Comparison of ENCODE assay signal across 25 cellular contexts in genomic region chr19:40269216-40269940, GRCh38. TPM values are rescaled to one million over a fixed set of nuclear protein-coding genes. Genes with fewer than 3 reads are reported as not detected.
A peak's percentile ranks its signal among the peaks of the same experiment; 100 is the strongest.
DNase-seq lines count a peak whose midpoint lies in the region; ATAC-seq and TF ChIP-seq lines count a peak whose summit lies in the region.
"Had no signal": no experiment of that assay in that cellular context is flagged by ENCODE, and none has a peak within 500 bp of the region (broad histone marks: within the 10 kb centered on the region; RNA-seq: fewer than 3 reads in every experiment).

No MANE protein-coding gene starts in this region.

- ATAC-seq in right cardiac atrium (no peak), WTC11 (no peak)
- ATAC-seq: HCT116 had no signal

- H3K4me1 ChIP-seq in left ventricle myocardium inferior (peaks cover 96% of the 10 kb centered on the region), right cardiac atrium (ENCODE audit: control insufficient read depth, insufficient read depth, low read length) (peaks cover 18% of the 10 kb centered on the region)

- no peak overlapping the region for H3K4me3 Mint-ChIP-seq in WTC11
- H3K4me3 Mint-ChIP-seq in glutamatergic neuron (ENCODE audit: unreplicated experiment), result no peak overlapping the region
- H3K4me3 Mint-ChIP-seq: dendritic cell treated with granulocyte-macrophage colony-stimulating factor and Interleukin-4, amounts not matched to agents 40 ng/mL and 50 ng/mL, for 4 days; T-helper 1 cell treated with Interleukin-12 subunit alpha and Interleukin-12 subunit beta and Interleukin-4 antibody, amounts not matched to agents 30 μg/mL and 1 μg/mL, for 36 hours; type B pancreatic cell had no signal

- POLR2A ChIA-PET in WTC11 (lab: Charles Lee), result interaction anchor here (0.9 to 1.0 kb wide), 2 partner anchors 14 to 79 kb away, joined by 3 read pairs; partner anchors contain the start of gene C19orf47

- DNase-seq in left ventricle myocardium inferior, result no peak
- DNase-seq in right cardiac atrium, result no peak
- no peak for DNase-seq in WTC11 (ENCODE audit: low spot score)
- DNase-seq in glutamatergic neuron, result no peak
- DNase-seq in stimulated activated naive CD4-positive, alpha-beta T cell (lab: John Stamatoyannopoulos, UW), result no peak
- no peak for DNase-seq in erythroblast (lab: John Stamatoyannopoulos, UW)
- DNase-seq in DMS79 treated with DMSO at 0.1 percent for 48 hours (lab: John Stamatoyannopoulos, UW), result no peak
- DNase-seq: activated naive CD4-positive, alpha-beta T cell treated with anti-CD3 and anti-CD28 coated beads, Interleukin-2, amount 50 U/mL, for 16 hours; DND-41; KG1; left lung; MG63; naive B cell; NCI-H2081 treated with DMSO at 0.1 percent for 48 hours; NCI-H774 had no signal

- H3K27ac ChIP-seq in left ventricle myocardium inferior (replicated peaks) (peak overlapping the region; percentile 80), right cardiac atrium (ENCODE audit: low read length) (no peak overlapping the region)
- H3K27ac ChIP-seq: ascending aorta, left lung, SK-N-MC had no signal

- H3K27ac Mint-ChIP-seq in WTC11 (peak overlapping the region; percentile 26), glutamatergic neuron (ENCODE audit: unreplicated experiment) (peak overlapping the region; percentile 77)
- H3K27ac Mint-ChIP-seq: dendritic cell treated with granulocyte-macrophage colony-stimulating factor and Interleukin-4, amounts not matched to agents 40 ng/mL and 50 ng/mL, for 4 days; T-helper 1 cell treated with Interleukin-12 subunit alpha and Interleukin-12 subunit beta and Interleukin-4 antibody, amounts not matched to agents 30 μg/mL and 1 μg/mL, for 36 hours; type B pancreatic cell had no signal

- H3K27me3 ChIP-seq in left ventricle myocardium inferior (ENCODE audit: low read depth) (no peaks in the 10 kb centered on the region), right cardiac atrium (ENCODE audit: control insufficient read depth, insufficient read depth) (no peaks in the 10 kb centered on the region)
- H3K27me3 ChIP-seq: ascending aorta, BLaER1, gastroesophageal sphincter, left lung, MG63 had no signal

- H3K36me3 ChIP-seq in left ventricle myocardium inferior, result peaks cover 8% of the 10 kb centered on the region

- H3K4me3 ChIP-seq in left ventricle myocardium inferior, result no peak overlapping the region
- H3K4me3 ChIP-seq in right cardiac atrium (ENCODE audit: low read length), result no peak overlapping the region
- H3K4me3 ChIP-seq: ascending aorta, BLaER1, gastroesophageal sphincter, left lung, MG63, SK-N-MC had no signal

- H3K4me1 Mint-ChIP-seq in WTC11 (peaks cover 29% of the 10 kb centered on the region), glutamatergic neuron (ENCODE audit: low read depth, unreplicated experiment) (peaks cover 45% of the 10 kb centered on the region)

- H3K9me3 ChIP-seq in left ventricle myocardium inferior (replicated peaks) (no peaks in the 10 kb centered on the region), right cardiac atrium (ENCODE audit: control insufficient read depth, low read length) (no peaks in the 10 kb centered on the region)
- H3K9me3 ChIP-seq: ascending aorta, BLaER1, gastroesophageal sphincter, left lung, MG63 had no signal

- no peak for TF ChIP-seq POLR2A in erythroblast (IDR thresholded peaks at IDR 0.05; ENCODE audit: low read length)

- H3K36me3 Mint-ChIP-seq in WTC11, result peaks cover under 1% of the 10 kb centered on the region; the same call in 1 of the 2 replicates
- no peaks in the 10 kb centered on the region for H3K36me3 Mint-ChIP-seq in glutamatergic neuron (ENCODE audit: unreplicated experiment)

- H3K27me3 Mint-ChIP-seq in WTC11 (ENCODE audit: low read depth), result no peaks in the 10 kb centered on the region
- peaks cover 5% of the 10 kb centered on the region for H3K27me3 Mint-ChIP-seq in glutamatergic neuron (ENCODE audit: unreplicated experiment)
- H3K27me3 Mint-ChIP-seq: dendritic cell treated with granulocyte-macrophage colony-stimulating factor and Interleukin-4, amounts not matched to agents 40 ng/mL and 50 ng/mL, for 4 days; naive B cell; type B pancreatic cell had no signal

- CTCF ChIA-PET in WTC11 (lab: Charles Lee), result interaction anchor here (1.4 to 2.6 kb wide), 4 partner anchors 9 to 130 kb away, joined by 6 to 18 read pairs (median 10); partner anchors contain the start of gene TTC9B

- 92% methylated on average over 11 of the region's 11 CpGs for WGBS in right cardiac atrium

- H3K9me3 Mint-ChIP-seq in WTC11, result no peaks in the 10 kb centered on the region
- H3K9me3 Mint-ChIP-seq in glutamatergic neuron (ENCODE audit: unreplicated experiment), result peaks cover 3% of the 10 kb centered on the region
- H3K9me3 Mint-ChIP-seq: dendritic cell treated with granulocyte-macrophage colony-stimulating factor and Interleukin-4, amounts not matched to agents 40 ng/mL and 50 ng/mL, for 4 days; naive B cell; T-helper 1 cell treated with Interleukin-12 subunit alpha and Interleukin-12 subunit beta and Interleukin-4 antibody, amounts not matched to agents 30 μg/mL and 1 μg/mL, for 36 hours; type B pancreatic cell had no signal

- TF ChIP-seq CTCF in left ventricle myocardium inferior (IDR thresholded peaks at IDR 0.05; ENCODE audit: borderline replicate concordance), result no peak
- no peak for TF ChIP-seq CTCF in WTC11 (IDR thresholded peaks at IDR 0.05)
- TF ChIP-seq CTCF in glutamatergic neuron (IDR thresholded peaks at IDR 0.05; ENCODE audit: partially characterized antibody, unreplicated experiment), result no peak

- intact Hi-C loops in left ventricle myocardium inferior (cut with micrococcal nuclease) (no loop called here), right cardiac atrium (cut with DNase I) (no loop called here)

TF ChIP-seq in WTC11, 78 proteins besides CTCF, POLR2A, EP300 and RAD21:
- no peak for TF ChIP-seq MAX (CRISPR knock-in tag; IDR thresholded peaks at IDR 0.05)
- TF ChIP-seq ZNF532 (CRISPR knock-in tag; IDR thresholded peaks at IDR 0.05; ENCODE audit: borderline replicate concordance), result no peak
- no peak for TF ChIP-seq ETV6 (CRISPR knock-in tag; IDR thresholded peaks at IDR 0.05)
- TF ChIP-seq NFATC4 (CRISPR knock-in tag; IDR thresholded peaks at IDR 0.05), result no peak
- no peak for TF ChIP-seq ZNF396 (CRISPR knock-in tag; IDR thresholded peaks at IDR 0.05; ENCODE audit: borderline replicate concordance)

RNA-seq across cellular contexts. Expression of gene AKT2, which starts 15.8 kb away (rescaled TPM):
- total RNA-seq in left ventricle myocardium inferior, result 107 TPM
- 100 to 1,000 TPM; 119 to 131 (median 125) TPM for total RNA-seq in right cardiac atrium
- 94.9 TPM for polyA plus RNA-seq in right cardiac atrium
- total RNA-seq in WTC11 (2021), result 156 to 174 TPM (median 161 TPM) in 3 replicates
- 197 TPM for total RNA-seq in glutamatergic neuron (ENCODE audit: unreplicated experiment)

RNA-seq across cellular contexts. Expression of gene CCNP, which starts 42.9 kb away (rescaled TPM):
- total RNA-seq in left ventricle myocardium inferior (0.30 TPM), right cardiac atrium (under 1 TPM; 0.23 to 0.41 (median 0.30) TPM), WTC11 (2021) (0.83 to 2.4 TPM (median 1.9 TPM) in 3 replicates), glutamatergic neuron (ENCODE audit: unreplicated experiment) (2.3 TPM)
- 0.25 TPM for polyA plus RNA-seq in right cardiac atrium
- total RNA-seq: ascending aorta, RPMI7951 had no signal

RNA-seq across cellular contexts. Expression of gene TTC9B, which starts 51.2 kb away (rescaled TPM):
- total RNA-seq in left ventricle myocardium inferior (not detected), right cardiac atrium (not detected), WTC11 (2021) (0.23 TPM in 1 of 3 replicates, not detected in the others), glutamatergic neuron (ENCODE audit: unreplicated experiment) (19.5 TPM)
- 0.11 TPM for polyA plus RNA-seq in right cardiac atrium
- total RNA-seq: ascending aorta, gastroesophageal sphincter, left lung, pulmonary artery endothelial cell, RPMI7951 had no signal

Comparison
In these comparisons a context has a peak if more than half of its experiments do, and no peak if none do; other contexts are left out.
1. RNA of gene TTC9B, which starts 51.2 kb away (total RNA-seq): 19.5 TPM in glutamatergic neuron (single experiment); 0.23 TPM in WTC11, not detected in left ventricle myocardium inferior (single experiment) and not detected in right cardiac atrium; every median in the first group is over 10 times any median in the second.